ENCODE assay signal across 8 cellular contexts in genomic region chr17:65294184-65294719, GRCh38.
DNase-seq lines count a peak whose midpoint lies in the region; TF ChIP-seq lines count a peak whose summit lies in the region.

No MANE protein-coding gene starts in this region.

- H3K4me3 ChIP-seq in AG09309 (ENCODE audit: control insufficient read depth, low read depth, low read length) (no peak overlapping the region), MM.1S (ENCODE audit: low read length) (no peak overlapping the region)

- intact Hi-C loops in head of caudate nucleus (cut with DNase I): no loop called here

- H3K9me3 Mint-ChIP-seq in activated naive CD4-positive, alpha-beta T cell treated with anti-CD3 and anti-CD28 coated beads, Interleukin-2, amount 10 ng/mL, durations not matched to agents 7 days and 5 days: no peaks in the 10 kb centered on the region

- peak overlapping the region; percentile 55; the same call in 1 of the 2 replicates for H2AFZ ChIP-seq in MM.1S (ENCODE audit: low read length)

- CTCF ChIA-PET in activated naive CD4-positive, alpha-beta T cell treated with anti-CD3 and anti-CD28 coated beads, Interleukin-2, amount 10 ng/mL, durations not matched to agents 7 days and 5 days (lab: Charles Lee): interaction anchor here (0.6 to 3.5 kb wide), 24 partner anchors 8 to 871 kb away, joined by 3 to 40 read pairs (median 4); no protein-coding TSS in a partner anchor

- H3K4me2 ChIP-seq in MM.1S (ENCODE audit: low read depth, low read length): 0 out of 2 replicates have a peak overlapping the region, but pooled peaks have one; percentile 15

- H3K36me3 Mint-ChIP-seq in activated naive CD4-positive, alpha-beta T cell treated with anti-CD3 and anti-CD28 coated beads, Interleukin-2, amount 10 ng/mL, durations not matched to agents 7 days and 5 days: no peaks in the 10 kb centered on the region

- no peak overlapping the region for H3K27ac Mint-ChIP-seq in activated naive CD4-positive, alpha-beta T cell treated with anti-CD3 and anti-CD28 coated beads, Interleukin-2, amount 10 ng/mL, durations not matched to agents 7 days and 5 days

- no peak overlapping the region for H3K4me3 Mint-ChIP-seq in activated naive CD4-positive, alpha-beta T cell treated with anti-CD3 and anti-CD28 coated beads, Interleukin-2, amount 10 ng/mL, durations not matched to agents 7 days and 5 days

- H3K4me1 Mint-ChIP-seq in activated naive CD4-positive, alpha-beta T cell treated with anti-CD3 and anti-CD28 coated beads, Interleukin-2, amount 10 ng/mL, durations not matched to agents 7 days and 5 days: no peaks in the 10 kb centered on the region

- no peaks in the 10 kb centered on the region for H3F3A ChIP-seq in MM.1S (ENCODE audit: insufficient read depth, low read length)

- H3K27me3 Mint-ChIP-seq in activated naive CD4-positive, alpha-beta T cell treated with anti-CD3 and anti-CD28 coated beads, Interleukin-2, amount 10 ng/mL, durations not matched to agents 7 days and 5 days: peaks cover 23% of the 10 kb centered on the region

- no peaks in the 10 kb centered on the region for H3K4me1 ChIP-seq in MM.1S (ENCODE audit: low read length)

- H3K36me3 ChIP-seq in MM.1S (replicated peaks; ENCODE audit: insufficient read depth, low read length): no peaks in the 10 kb centered on the region

- H3K27me3 ChIP-seq in MM.1S (replicated peaks; ENCODE audit: insufficient read depth, low read length): no peaks in the 10 kb centered on the region

- H3K79me2 ChIP-seq in MM.1S (ENCODE audit: low read length): no peaks in the 10 kb centered on the region

- no peak overlapping the region for H3K9ac ChIP-seq in MM.1S (ENCODE audit: low read length)

- TF ChIP-seq CTCF in AG09309 (IDR thresholded peaks at IDR 0.05; ENCODE audit: control insufficient read depth, insufficient read depth, low read depth, low read length, missing control alignments) (peak; percentile 91), MM.1S (IDR thresholded peaks at IDR 0.05; ENCODE audit: low read length) (peak; percentile 88)

- H3K9me2 ChIP-seq in MM.1S (replicated peaks; ENCODE audit: insufficient read depth, low read length): no peaks in the 10 kb centered on the region

- H3K27ac ChIP-seq in MM.1S (ENCODE audit: low read length): no peak overlapping the region

- H4K20me1 ChIP-seq in MM.1S (ENCODE audit: insufficient read depth, low read length): no peaks in the 10 kb centered on the region

- H3K9me3 ChIP-seq in MM.1S (replicated peaks; ENCODE audit: insufficient read depth, low read length): no peaks in the 10 kb centered on the region

- no peak for DNase-seq in AG09309 (ENCODE audit: low read depth)
- DNase-seq in GM19240 (ENCODE audit: insufficient read length, low spot score): peak; percentile 59
- peak; percentile 65 for DNase-seq in MM.1S
- peak; percentile 68 for DNase-seq in SK-N-DZ (ENCODE audit: low spot score)
- DNase-seq in activated naive CD4-positive, alpha-beta T cell treated with anti-CD3 and anti-CD28 coated beads, Interleukin-2, amount 10 ng/mL, durations not matched to agents 7 days and 5 days: peak; percentile 71
- DNase-seq in head of caudate nucleus: peak; percentile 21 to 83 (median 65)
- DNase-seq in pons (ENCODE audit: low spot score): peak; percentile 53
- DNase-seq in ureter (ENCODE audit: low spot score): peak; percentile 61
